27 cellular contexts compared by ENCODE assay signal in genomic region chr6:70700922-70701876, GRCh38. TPM values are rescaled to one million over a fixed set of nuclear protein-coding genes. Genes with fewer than 3 reads are reported as not detected.
DNase-seq lines count a peak whose midpoint lies in the region; ATAC-seq and TF ChIP-seq lines count a peak whose summit lies in the region.
"Had no signal": no experiment of that assay in that cellular context is flagged by ENCODE, and none has a peak within 500 bp of the region (broad histone marks: within the 10 kb centered on the region; RNA-seq: fewer than 3 reads in every experiment).

No MANE protein-coding gene starts in this region.

- no peak overlapping the region for H3K4me3 Mint-ChIP-seq in T-helper 2 cell treated with Interferon-gamma antibody and Interleukin-4, amounts not matched to agents 5 μg/mL and 100 μg/mL, for 36 hours
- H3K4me3 Mint-ChIP-seq: activated CD4-positive, alpha-beta T cell treated with anti-CD3 and anti-CD28 coated beads, Interleukin-2, amount 10 ng/mL, durations not matched to agents 24 days and 14 days; CD8-positive, alpha-beta T cell; endodermal cell; GM23338; stimulated activated memory B cell treated with anti-CD40 and anti-IgM and Interleukin-4, amounts not matched to agents 10 μg/mL and 1 μg/mL and 100 μg/mL, for 72 hours had no signal

- TF ChIP-seq POLR2A in body of pancreas (IDR thresholded peaks at IDR 0.05) = no peak

- TF ChIP-seq CTCF in body of pancreas (IDR thresholded peaks at IDR 0.05) = no peak

- peaks cover 14% of the 10 kb centered on the region for H3K4me1 ChIP-seq in body of pancreas
- peaks cover 6% of the 10 kb centered on the region for H3K4me1 ChIP-seq in right cardiac atrium (ENCODE audit: control insufficient read depth, insufficient read depth, low read length)
- H3K4me1 ChIP-seq: colonic mucosa, suprapubic skin had no signal

- 55 to 64% methylated on average over 9 to 10 of the region's 10 CpGs for WGBS in body of pancreas, 2 donors
- WGBS in right cardiac atrium = 70% methylated on average over 10 of the region's 10 CpGs

- H3K27me3 Mint-ChIP-seq in T-helper 2 cell treated with Interferon-gamma antibody and Interleukin-4, amounts not matched to agents 5 μg/mL and 100 μg/mL, for 36 hours (ENCODE audit: low read depth) = no peaks in the 10 kb centered on the region
- H3K27me3 Mint-ChIP-seq: activated CD4-positive, alpha-beta T cell treated with anti-CD3 and anti-CD28 coated beads, Interleukin-2, amount 10 ng/mL, durations not matched to agents 24 days and 14 days; naive thymus-derived CD8-positive, alpha-beta T cell; stimulated activated memory B cell treated with anti-CD40 and anti-IgM and Interleukin-4, amounts not matched to agents 10 μg/mL and 1 μg/mL and 100 μg/mL, for 72 hours had no signal

- no peaks in the 10 kb centered on the region for H3K36me3 ChIP-seq in body of pancreas (replicated peaks in 1 of 2; ENCODE audit: insufficient read depth in 1 of 2, low read depth in 2 of 2)
- H3K36me3 ChIP-seq: colonic mucosa, suprapubic skin, WERI-Rb-1 had no signal

- H3K27ac Mint-ChIP-seq in T-helper 2 cell treated with Interferon-gamma antibody and Interleukin-4, amounts not matched to agents 5 μg/mL and 100 μg/mL, for 36 hours = peak overlapping the region; percentile 5
- H3K27ac Mint-ChIP-seq: activated CD4-positive, alpha-beta T cell treated with anti-CD3 and anti-CD28 coated beads, Interleukin-2, amount 10 ng/mL, durations not matched to agents 24 days and 14 days; endodermal cell; GM23338; stimulated activated memory B cell treated with anti-CD40 and anti-IgM and Interleukin-4, amounts not matched to agents 10 μg/mL and 1 μg/mL and 100 μg/mL, for 72 hours had no signal

- H3K4me3 ChIP-seq in body of pancreas (no peak overlapping the region), right cardiac atrium (ENCODE audit: low read length) (no peak overlapping the region)
- H3K4me3 ChIP-seq: colonic mucosa, GM23338, suprapubic skin had no signal

- no peak for DNase-seq in T-helper 2 cell treated with Interferon-gamma antibody and Interleukin-4, amounts not matched to agents 5 μg/mL and 100 μg/mL, for 36 hours (ENCODE audit: low spot score)
- no peak for DNase-seq in T-helper 2 cell
- peak; percentile 24 to 61 (median 46) for DNase-seq in body of pancreas
- peak in 2 of 3 donors; percentile 58 to 76 for DNase-seq in right cardiac atrium
- DNase-seq in sciatic nerve (ENCODE audit: low spot score) = no peak
- no peak for DNase-seq in DMS53 treated with DMSO at 0.1 percent for 48 hours (lab: John Stamatoyannopoulos, UW; ENCODE audit: unreplicated experiment)
- DNase-seq in AML-193 (lab: John Stamatoyannopoulos, UW) = no peak
- DNase-seq: activated CD4-positive, alpha-beta T cell treated with anti-CD3 and anti-CD28 coated beads, Interleukin-2, amount 10 ng/mL, durations not matched to agents 24 days and 14 days; activated gamma-delta T cell; activated T-cell treated with anti-CD3 and anti-CD28 coated beads, Interleukin-2, amount 50 U/mL, for 1 hour; CD8-positive, alpha-beta T cell; colonic mucosa; DMS 273 treated with DMSO at 0.1 percent for 48 hours; endodermal cell; Kasumi-1; midbrain; naive thymus-derived CD8-positive, alpha-beta T cell; NCI-H1436 treated with DMSO at 0.1 percent for 48 hours; NCI-H446; NCI-H82; stimulated activated CD4-positive, alpha-beta T cell treated with anti-CD3 and anti-CD28 coated beads, Interleukin-4, amount 100 ng/mL, for 24 hours; WERI-Rb-1 had no signal

- no peak overlapping the region for H3K27ac ChIP-seq in body of pancreas
- H3K27ac ChIP-seq in right cardiac atrium (ENCODE audit: low read length) = no peak overlapping the region
- H3K27ac ChIP-seq: 22Rv1, colonic mucosa, suprapubic skin, WERI-Rb-1 had no signal

- no peaks in the 10 kb centered on the region for H3K9me3 Mint-ChIP-seq in T-helper 2 cell treated with Interferon-gamma antibody and Interleukin-4, amounts not matched to agents 5 μg/mL and 100 μg/mL, for 36 hours
- H3K9me3 Mint-ChIP-seq: activated CD4-positive, alpha-beta T cell treated with anti-CD3 and anti-CD28 coated beads, Interleukin-2, amount 10 ng/mL, durations not matched to agents 24 days and 14 days; CD8-positive, alpha-beta T cell; endodermal cell; GM23338 had no signal

- no peaks in the 10 kb centered on the region for H3K9me3 ChIP-seq in body of pancreas
- H3K9me3 ChIP-seq in right cardiac atrium (ENCODE audit: control insufficient read depth, low read length) = no peaks in the 10 kb centered on the region
- H3K9me3 ChIP-seq: colonic mucosa, suprapubic skin had no signal

- H3K36me3 Mint-ChIP-seq in T-helper 2 cell treated with Interferon-gamma antibody and Interleukin-4, amounts not matched to agents 5 μg/mL and 100 μg/mL, for 36 hours (ENCODE audit: low read depth) = peaks cover 11% of the 10 kb centered on the region

- H3K27me3 ChIP-seq in body of pancreas = no peaks in the 10 kb centered on the region
- no peaks in the 10 kb centered on the region for H3K27me3 ChIP-seq in right cardiac atrium (ENCODE audit: control insufficient read depth, insufficient read depth)
- H3K27me3 ChIP-seq: colonic mucosa, suprapubic skin had no signal

- peak; percentile 45 for ATAC-seq in body of pancreas
- peak; percentile 42 to 68 for ATAC-seq in right cardiac atrium
- peak; percentile 17 for ATAC-seq in sciatic nerve
- ATAC-seq in HG03196 (IDR thresholded peaks at IDR 0.05; ENCODE audit: unreplicated experiment) = no peak
- ATAC-seq: CD8-positive, alpha-beta T cell; GM23338; naive thymus-derived CD8-positive, alpha-beta T cell; stimulated activated memory B cell treated with anti-CD40 and anti-IgM and Interleukin-4, amounts not matched to agents 10 μg/mL and 1 μg/mL and 100 μg/mL, for 72 hours had no signal

- intact Hi-C loops in body of pancreas (cut with DNase I) (loop anchor here (10.0 kb wide), 1 partner anchor 184 kb away; no protein-coding TSS in a partner anchor), right cardiac atrium (cut with DNase I) (loop anchor here in 1 of 4 donors (10.0 kb wide), 1 partner anchor 314 kb away; no protein-coding TSS in a partner anchor), sciatic nerve (cut with DNase I) (loop anchor here (10.0 kb wide), 1 partner anchor 996 kb away; no protein-coding TSS in a partner anchor)

- peaks cover 4% of the 10 kb centered on the region for H3K4me1 Mint-ChIP-seq in T-helper 2 cell treated with Interferon-gamma antibody and Interleukin-4, amounts not matched to agents 5 μg/mL and 100 μg/mL, for 36 hours (ENCODE audit: low read depth)
- H3K4me1 Mint-ChIP-seq: endodermal cell, GM23338 had no signal

RNA-seq across cellular contexts. Expression of gene SMAP1, which starts 33.5 kb away (rescaled TPM):
- total RNA-seq in body of pancreas (10 to 100 TPM; 22.1 to 34.3 TPM), right cardiac atrium (10 to 100 TPM; 27.5 to 36.0 (median 31.5) TPM), sciatic nerve (17.8 TPM)
- 16.2 TPM for polyA plus RNA-seq in right cardiac atrium

Comparison
In these comparisons a context has a peak if more than half of its experiments do, and no peak if none do; other contexts are left out.
1. DNase-seq: peak in body of pancreas (4 of 4) and right cardiac atrium (2 of 3); none in T-helper 2 cell treated with Interferon-gamma antibody and Interleukin-4, amounts not matched to agents 5 μg/mL and 100 μg/mL, for 36 hours (single experiment), T-helper 2 cell (0 of 5), sciatic nerve (single experiment), DMS53 treated with DMSO at 0.1 percent for 48 hours (single experiment) and AML-193 (0 of 2).